Comparison of ENCODE assay signal across 27 cellular contexts in the genomic region with DNA sequence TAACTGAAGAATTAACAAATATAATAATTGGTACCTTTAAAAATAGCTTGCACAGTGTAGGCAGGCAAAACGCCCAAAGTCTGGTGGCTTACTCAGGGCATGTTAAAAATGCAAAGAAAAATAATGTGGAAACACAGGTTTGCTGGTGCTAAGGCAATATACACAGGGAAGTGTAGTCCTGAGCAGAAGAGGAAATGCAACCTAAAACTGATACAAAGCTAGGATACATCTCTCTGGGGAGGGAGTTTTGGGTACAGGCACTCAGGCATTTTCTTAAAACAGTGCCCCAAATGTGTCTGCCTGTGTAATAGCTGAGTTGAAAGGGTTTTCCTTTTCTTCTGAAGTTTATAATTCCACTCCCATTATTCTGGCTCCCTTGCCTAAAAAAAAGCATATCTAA. TPM values are rescaled to one million over a fixed set of nuclear protein-coding genes. Genes with fewer than 3 reads are reported as not detected.
DNase-seq lines count a peak whose midpoint lies in the region; ATAC-seq, FAIRE-seq and TF ChIP-seq lines count a peak whose summit lies in the region.
"Had no signal": no experiment of that assay in that cellular context is flagged by ENCODE, and none has a peak within 500 bp of the region (broad histone marks: within the 10 kb centered on the region; RNA-seq: fewer than 3 reads in every experiment).

No MANE protein-coding gene starts in this region.

- peak overlapping the region in 4 of 10 experiments; percentile 4 to 36 (median 14); a peak in 5 of 20 replicates for H3K4me3 ChIP-seq in BLaER1 treated with 17β-estradiol and CSF1 and Interleukin-3, amounts not matched to agents 10 nM and 100 nM
- H3K4me3 ChIP-seq in keratinocyte (ENCODE audit: control insufficient read depth in 2 of 3, extremely low read depth in 1 of 3, insufficient read depth in 2 of 3, low read depth in 1 of 3, low read length in 3 of 3) (no peak overlapping the region), heart right ventricle (no peak overlapping the region)
- H3K4me3 ChIP-seq: gastrocnemius medialis, GM12878, pancreas, thoracic aorta had no signal

- H4K20me1 ChIP-seq in BLaER1 treated with 17β-estradiol and CSF1 and Interleukin-3, amounts not matched to agents 10 nM and 100 nM: no peaks in the 10 kb centered on the region
- H4K20me1 ChIP-seq in keratinocyte (ENCODE audit: control insufficient read depth, extremely low read depth, insufficient read depth, low read length): no peaks in the 10 kb centered on the region

- ATAC-seq in HG03097 (IDR thresholded peaks at IDR 0.05; ENCODE audit: low FRiP score, unreplicated experiment): peak; percentile 46
- ATAC-seq in heart right ventricle: no peak
- ATAC-seq: gastrocnemius medialis; GM12878; natural killer cell treated with Interleukin-12 subunit alpha and Interleukin-12 subunit beta and Interleukin-15 and Interleukin-18, amount 100 ng/mL, for 72 hours; pancreas; Right ventricle myocardium inferior; sciatic nerve; stimulated activated effector memory CD8-positive, alpha-beta T cell treated with anti-CD3 and anti-CD28 coated beads, Interleukin-12 subunit alpha, Interleukin-12 subunit beta, amount 100 ng/mL, for 72 hours; T-cell had no signal

- peaks cover 13 to 29% (median 22%) of the 10 kb centered on the region in 10 experiments for H3K4me1 ChIP-seq in BLaER1 treated with 17β-estradiol and CSF1 and Interleukin-3, amounts not matched to agents 10 nM and 100 nM
- H3K4me1 ChIP-seq in keratinocyte (ENCODE audit: control insufficient read depth, extremely low read depth, insufficient read depth, low read length) (no peaks in the 10 kb centered on the region), heart right ventricle (peaks cover 0 to 7% (median 0%) of the 10 kb centered on the region in 9 donors)
- H3K4me1 ChIP-seq: gastrocnemius medialis had no signal

- no peak overlapping the region for H3K4me3 Mint-ChIP-seq in activated naive CD4-positive, alpha-beta T cell treated with anti-CD3 and anti-CD28 coated beads for 36 hours
- H3K4me3 Mint-ChIP-seq: activated naive CD8-positive, alpha-beta T cell treated with anti-CD3 and anti-CD28 coated beads for 36 hours; CD8-positive, alpha-beta memory T cell; natural killer cell treated with Interleukin-12 subunit alpha and Interleukin-12 subunit beta and Interleukin-15 and Interleukin-18, amount 100 ng/mL, for 72 hours; stimulated activated effector memory CD8-positive, alpha-beta T cell treated with anti-CD3 and anti-CD28 coated beads, Interleukin-12 subunit alpha, Interleukin-12 subunit beta, amount 100 ng/mL, for 72 hours; T-cell had no signal

- H3K27me3 Mint-ChIP-seq in activated naive CD4-positive, alpha-beta T cell treated with anti-CD3 and anti-CD28 coated beads for 36 hours (ENCODE audit: low read depth): no peaks in the 10 kb centered on the region
- H3K27me3 Mint-ChIP-seq: activated naive CD8-positive, alpha-beta T cell treated with anti-CD3 and anti-CD28 coated beads for 36 hours; CD8-positive, alpha-beta memory T cell had no signal

- no peaks in the 10 kb centered on the region for H3K36me3 Mint-ChIP-seq in activated naive CD4-positive, alpha-beta T cell treated with anti-CD3 and anti-CD28 coated beads for 36 hours (ENCODE audit: low read depth)
- H3K36me3 Mint-ChIP-seq: activated naive CD8-positive, alpha-beta T cell treated with anti-CD3 and anti-CD28 coated beads for 36 hours; CD8-positive, alpha-beta memory T cell; natural killer cell treated with Interleukin-12 subunit alpha and Interleukin-12 subunit beta and Interleukin-15 and Interleukin-18, amount 100 ng/mL, for 72 hours; stimulated activated effector memory CD8-positive, alpha-beta T cell treated with anti-CD3 and anti-CD28 coated beads, Interleukin-12 subunit alpha, Interleukin-12 subunit beta, amount 100 ng/mL, for 72 hours; T-cell had no signal

- no peaks in the 10 kb centered on the region for H3K9me3 ChIP-seq in BLaER1 treated with 17β-estradiol and CSF1 and Interleukin-3, amounts not matched to agents 10 nM and 100 nM (replicated peaks in 1 of 11)
- no peaks in the 10 kb centered on the region for H3K9me3 ChIP-seq in keratinocyte (ENCODE audit: control insufficient read depth, low read depth, low read length)
- no peaks in the 10 kb centered on the region for H3K9me3 ChIP-seq in heart right ventricle
- H3K9me3 ChIP-seq: gastrocnemius medialis, pancreas, thoracic aorta had no signal

- 19 to 28% methylated on average over 1 of the region's 1 CpG for WGBS in heart right ventricle, 2 donors

- H3K4me1 Mint-ChIP-seq in activated naive CD4-positive, alpha-beta T cell treated with anti-CD3 and anti-CD28 coated beads for 36 hours (ENCODE audit: low read depth): peaks cover 7% of the 10 kb centered on the region

- no peaks in the 10 kb centered on the region for H3K79me2 ChIP-seq in keratinocyte (ENCODE audit: control insufficient read depth, insufficient read depth, low read length)

- peak overlapping the region; percentile 64 to 83 (median 77) for H3K4me2 ChIP-seq in BLaER1 treated with 17β-estradiol and CSF1 and Interleukin-3, amounts not matched to agents 10 nM and 100 nM
- no peak overlapping the region for H3K4me2 ChIP-seq in keratinocyte (ENCODE audit: control insufficient read depth, extremely low read depth, insufficient read depth, low read depth, low read length)

- H3K27ac Mint-ChIP-seq in activated naive CD4-positive, alpha-beta T cell treated with anti-CD3 and anti-CD28 coated beads for 36 hours: no peak overlapping the region
- H3K27ac Mint-ChIP-seq: activated naive CD8-positive, alpha-beta T cell treated with anti-CD3 and anti-CD28 coated beads for 36 hours; natural killer cell treated with Interleukin-12 subunit alpha and Interleukin-12 subunit beta and Interleukin-15 and Interleukin-18, amount 100 ng/mL, for 72 hours; stimulated activated effector memory CD8-positive, alpha-beta T cell treated with anti-CD3 and anti-CD28 coated beads, Interleukin-12 subunit alpha, Interleukin-12 subunit beta, amount 100 ng/mL, for 72 hours; T-cell had no signal

- dilution Hi-C loops in keratinocyte (cut with MboI; ENCODE audit: extremely low pct_ligation_motif_present, low sequenced_read_pairs): no loop called here

- no peak for DNase-seq in GM19239 (ENCODE audit: insufficient read length, low spot score)
- DNase-seq in keratinocyte (ENCODE audit: low read depth, low spot score): no peak
- no peak for DNase-seq in heart right ventricle
- DNase-seq in activated naive CD4-positive, alpha-beta T cell treated with anti-CD3 and anti-CD28 coated beads for 36 hours: no peak
- no peak for DNase-seq in activated CD4-positive, alpha-beta T cell treated with anti-CD3 and anti-CD28 coated beads, Interleukin-2, amount 50 U/mL, for 4 hours
- no peak for DNase-seq in NCI-H1930 (lab: John Stamatoyannopoulos, UW)
- DNase-seq: activated CD4-positive, alpha-beta T cell treated with anti-CD3 and anti-CD28 coated beads for 4 hours; activated naive CD8-positive, alpha-beta T cell treated with anti-CD3 and anti-CD28 coated beads for 36 hours; CD8-positive, alpha-beta memory T cell; gastrocnemius medialis; kidney; midbrain; NCI-H1105; NCI-H524 treated with DMSO at 0.1 percent for 48 hours; pancreas; T-cell had no signal

- peak overlapping the region; percentile 64 for H2AFZ ChIP-seq in keratinocyte (ENCODE audit: control insufficient read depth, low read length)

- FAIRE-seq in GM19239 (lab: Jason Lieb, UNC) (peak; percentile 55), keratinocyte (lab: Jason Lieb, UNC) (no peak)
- FAIRE-seq: GM12878, kidney, pancreas had no signal

- TF ChIP-seq CTCF in keratinocyte (optimal IDR thresholded peaks at IDR 0.05 in 1 of 3, IDR thresholded peaks at IDR 0.05 in 1 of 3, conservative IDR thresholded peaks at IDR 0.05 in 1 of 3; ENCODE audit: extremely low read depth in 1 of 3, insufficient read depth in 2 of 3, low read length in 3 of 3): no peak
- TF ChIP-seq CTCF in heart right ventricle (IDR thresholded peaks at IDR 0.05): no peak

- intact Hi-C loops in heart right ventricle (cut with DNase I): loop anchor here in 5 of 10 donors (5.0 to 10.0 kb wide), 3 partner anchors 670 to 678 kb away; no protein-coding TSS in a partner anchor
- intact Hi-C loops in activated naive CD4-positive, alpha-beta T cell treated with anti-CD3 and anti-CD28 coated beads for 36 hours (cut with micrococcal nuclease): loop anchor here (5.0 to 10.0 kb wide), 4 partner anchors 823 to 1688 kb away; no protein-coding TSS in a partner anchor

- H3K9ac ChIP-seq in BLaER1 treated with 17β-estradiol and CSF1 and Interleukin-3, amounts not matched to agents 10 nM and 100 nM: peak overlapping the region in 4 of 11 experiments; percentile 6 to 28 (median 18); a peak in 2 of 22 replicates
- no peak overlapping the region for H3K9ac ChIP-seq in keratinocyte (ENCODE audit: control insufficient read depth, extremely low read depth, insufficient read depth, low read length)

- CTCF ChIA-PET in activated naive CD4-positive, alpha-beta T cell treated with anti-CD3 and anti-CD28 coated beads for 36 hours (lab: Charles Lee): interaction anchor here (0.6 kb wide), 1 partner anchor 632 kb away, joined by 5 read pairs; no protein-coding TSS in a partner anchor

- H3K9me3 Mint-ChIP-seq in activated naive CD4-positive, alpha-beta T cell treated with anti-CD3 and anti-CD28 coated beads for 36 hours: no peaks in the 10 kb centered on the region
- H3K9me3 Mint-ChIP-seq: activated naive CD8-positive, alpha-beta T cell treated with anti-CD3 and anti-CD28 coated beads for 36 hours; CD8-positive, alpha-beta memory T cell; natural killer cell treated with Interleukin-12 subunit alpha and Interleukin-12 subunit beta and Interleukin-15 and Interleukin-18, amount 100 ng/mL, for 72 hours; stimulated activated effector memory CD8-positive, alpha-beta T cell treated with anti-CD3 and anti-CD28 coated beads, Interleukin-12 subunit alpha, Interleukin-12 subunit beta, amount 100 ng/mL, for 72 hours; T-cell had no signal

- H3K27ac ChIP-seq in BLaER1 treated with 17β-estradiol and CSF1 and Interleukin-3, amounts not matched to agents 10 nM and 100 nM: peak overlapping the region in 8 of 11 experiments; percentile 10 to 49 (median 40); a peak in 11 of 22 replicates
- no peak overlapping the region for H3K27ac ChIP-seq in keratinocyte (ENCODE audit: control insufficient read depth, insufficient read depth, low read length)
- no peak overlapping the region for H3K27ac ChIP-seq in heart right ventricle
- H3K27ac ChIP-seq: gastrocnemius medialis, pancreas, thoracic aorta had no signal

- no peaks in the 10 kb centered on the region for H3K27me3 ChIP-seq in BLaER1 treated with 17β-estradiol and CSF1 and Interleukin-3, amounts not matched to agents 10 nM and 100 nM
- H3K27me3 ChIP-seq in keratinocyte (ENCODE audit: control insufficient read depth, extremely low read depth, insufficient read depth, low read length) (no peaks in the 10 kb centered on the region), heart right ventricle (no peaks in the 10 kb centered on the region)
- H3K27me3 ChIP-seq: gastrocnemius medialis, pancreas had no signal

- H3K9me1 ChIP-seq in keratinocyte (ENCODE audit: control insufficient read depth, extremely low read depth, insufficient read depth, low read length): no peaks in the 10 kb centered on the region

- no peaks in the 10 kb centered on the region for H3K36me3 ChIP-seq in BLaER1 treated with 17β-estradiol and CSF1 and Interleukin-3, amounts not matched to agents 10 nM and 100 nM
- H3K36me3 ChIP-seq in keratinocyte (ENCODE audit: control insufficient read depth in 2 of 2, extremely low read depth in 1 of 2, insufficient read depth in 2 of 2, low read length in 2 of 2) (no peaks in the 10 kb centered on the region), heart right ventricle (no peaks in the 10 kb centered on the region)
- H3K36me3 ChIP-seq: gastrocnemius medialis, pancreas, thoracic aorta had no signal

RNA-seq across cellular contexts. Expression of a gene that starts 47.4 kb away (rescaled TPM):
- polyA plus RNA-seq in keratinocyte: 1.6 to 2.3 TPM (median 2.0 TPM) in 3 replicates
- 5.6 TPM for polyA plus RNA-seq in keratinocyte (2011; ENCODE audit: low read depth)
- 0.49 and 2.1 TPM in 2 replicates for polyA plus RNA-seq in keratinocyte (2011; cell fraction: cytosol; rRNA removed)
- polyA plus RNA-seq in keratinocyte (2011; cell fraction: nucleus; rRNA removed): 3.6 and 7.6 TPM in 2 replicates
- 1.3 and 3.4 TPM in 2 replicates for polyA plus RNA-seq in keratinocyte (2012; ENCODE audit: low replicate concordance)
- 1.1 to 1.6 TPM in 2 of 3 replicates, not detected in the other for polyA minus RNA-seq in keratinocyte
- polyA minus RNA-seq in keratinocyte (2011; cell fraction: cytosol; rRNA and poly(A)+ RNA removed): 0.96 TPM
- polyA minus RNA-seq in keratinocyte (2011; cell fraction: nucleus; rRNA and poly(A)+ RNA removed): 4.2 and 4.5 TPM in 2 replicates
- total RNA-seq in heart right ventricle: not detected
- polyA plus RNA-seq in heart right ventricle: under 1 TPM in 1 of 2 donors, not detected in 1; 0.06 TPM
- not detected for total RNA-seq in activated naive CD4-positive, alpha-beta T cell treated with anti-CD3 and anti-CD28 coated beads for 36 hours
- total RNA-seq: cerebellum; gastrocnemius medialis; GM12878; HT1080; natural killer cell treated with Interleukin-12 subunit alpha and Interleukin-12 subunit beta and Interleukin-15 and Interleukin-18, amount 100 ng/mL, for 72 hours; Right ventricle myocardium inferior; sciatic nerve; thoracic aorta had no signal
- polyA plus RNA-seq: AG04450; CD8-positive, alpha-beta memory T cell; GM12878 had no signal

Comparison
In these comparisons a context has a peak if more than half of its experiments do, and no peak if none do; other contexts are left out.
1. H3K27ac ChIP-seq: peak in BLaER1 treated with 17β-estradiol and CSF1 and Interleukin-3, amounts not matched to agents 10 nM and 100 nM (8 of 11); none in keratinocyte (single experiment) and heart right ventricle (0 of 10).